In the genomic region with DNA sequence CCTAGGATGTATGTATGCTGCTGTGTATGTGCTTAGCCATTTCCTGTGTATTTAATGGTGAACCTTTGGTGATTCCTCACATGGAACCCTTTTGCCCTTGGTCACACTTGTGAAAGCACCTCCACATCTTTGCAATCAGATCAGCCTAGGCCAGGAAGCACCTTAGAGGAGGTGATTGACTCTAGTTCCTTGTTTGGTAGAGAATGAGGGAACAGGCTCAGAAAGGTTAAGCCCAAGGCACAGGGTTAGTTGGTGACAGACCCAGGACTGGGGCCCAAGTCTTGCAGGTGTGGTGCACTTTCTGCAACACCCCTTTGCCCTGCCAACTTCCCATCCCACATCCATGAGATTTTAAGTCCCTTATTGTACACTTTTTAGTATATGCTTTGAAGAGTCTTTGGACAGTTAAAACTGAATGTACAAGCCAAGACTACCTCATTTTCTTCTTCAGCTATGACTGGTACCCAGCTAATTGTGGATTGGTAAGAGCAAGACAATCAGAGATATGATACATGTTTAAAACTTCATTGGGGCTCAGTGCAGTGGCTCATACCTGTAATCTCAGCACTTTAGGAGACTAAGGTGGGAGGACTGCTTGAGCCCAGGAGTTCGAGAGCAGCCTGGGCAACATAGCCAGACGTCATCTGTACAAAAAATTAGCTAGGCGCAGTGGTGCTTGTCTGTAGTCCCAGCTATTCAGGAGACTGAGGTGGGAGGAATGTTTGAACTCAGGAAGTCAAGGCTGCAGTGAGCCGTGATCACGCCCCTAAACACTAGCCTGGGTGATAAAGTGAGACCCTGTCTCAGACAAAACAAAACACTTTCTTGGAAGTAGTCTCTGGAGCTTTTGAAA, we compare ENCODE assay signal across 11 cellular contexts.
DNase-seq lines count a peak whose midpoint lies in the region; ATAC-seq and TF ChIP-seq lines count a peak whose summit lies in the region.
"Had no signal": no experiment of that assay in that cellular context is flagged by ENCODE, and none has a peak within 500 bp of the region (broad histone marks: within the 10 kb centered on the region; RNA-seq: fewer than 3 reads in every experiment).

No MANE protein-coding gene starts in this region.

- H3K27me3 ChIP-seq in CD4-positive, alpha-beta memory T cell (ENCODE audit: insufficient read depth, low read length) = no peaks in the 10 kb centered on the region
- no peaks in the 10 kb centered on the region for H3K27me3 ChIP-seq in left lung
- H3K27me3 ChIP-seq: thyroid gland had no signal

- POLR2A ChIA-PET in CD4-positive, alpha-beta memory T cell (lab: Charles Lee; ENCODE audit: partially characterized antibody) = interaction anchor here (0.6 to 15.6 kb wide), 7 partner anchors 7 to 98 kb away, joined by 3 to 405 read pairs (median 89); a partner anchor contains a TSS
- POLR2A ChIA-PET in activated CD4-positive, alpha-beta memory T cell treated with anti-CD3 and anti-CD28 coated beads for 36 hours (lab: Charles Lee) = interaction anchor here (1.4 to 2.3 kb wide), 4 partner anchors 13 to 72 kb away, joined by 3 to 11 read pairs (median 8); no protein-coding TSS in a partner anchor

- H3K4me1 ChIP-seq in CD4-positive, alpha-beta memory T cell (ENCODE audit: insufficient read depth, low read length) = peaks cover 100% of the 10 kb centered on the region
- peaks cover 16 to 93% of the 10 kb centered on the region in 2 donors for H3K4me1 ChIP-seq in left lung

- TF ChIP-seq CTCF in mesothelial cell of epicardium (IDR thresholded peaks at IDR 0.05; ENCODE audit: unreplicated experiment) (no peak), left lung (IDR thresholded peaks at IDR 0.05) (no peak)

- H3K9me3 Mint-ChIP-seq in CD4-positive, alpha-beta memory T cell = peaks cover 0 to 5% (median 0%) of the 10 kb centered on the region in 8 donors
- no peaks in the 10 kb centered on the region for H3K9me3 Mint-ChIP-seq in activated CD4-positive, alpha-beta memory T cell treated with anti-CD3 and anti-CD28 coated beads for 36 hours
- no peaks in the 10 kb centered on the region for H3K9me3 Mint-ChIP-seq in mesothelial cell of epicardium

- H3K4me3 ChIP-seq in CD4-positive, alpha-beta memory T cell (ENCODE audit: low read length in 2 of 2) = peak overlapping the region in 1 of 2 donors; percentile 0
- no peak overlapping the region for H3K4me3 ChIP-seq in left lung
- H3K4me3 ChIP-seq: thyroid gland had no signal

- ATAC-seq in GM21723 (IDR thresholded peaks at IDR 0.05; ENCODE audit: unreplicated experiment) = peak; percentile 42
- ATAC-seq in left lung = no peak

- H3K36me3 Mint-ChIP-seq in CD4-positive, alpha-beta memory T cell = peaks cover 25 to 55% of the 10 kb centered on the region in 2 donors
- H3K36me3 Mint-ChIP-seq in activated CD4-positive, alpha-beta memory T cell treated with anti-CD3 and anti-CD28 coated beads for 36 hours = peaks cover 10% of the 10 kb centered on the region
- peaks cover 8% of the 10 kb centered on the region for H3K36me3 Mint-ChIP-seq in mesothelial cell of epicardium

- peak overlapping the region in 7 of 8 donors; percentile 68 to 87 (median 78) for H3K4me3 Mint-ChIP-seq in CD4-positive, alpha-beta memory T cell
- H3K4me3 Mint-ChIP-seq in activated CD4-positive, alpha-beta memory T cell treated with anti-CD3 and anti-CD28 coated beads for 36 hours = peak overlapping the region; percentile 23
- no peak overlapping the region for H3K4me3 Mint-ChIP-seq in mesothelial cell of epicardium

- CTCF ChIA-PET in CD4-positive, alpha-beta memory T cell (lab: Charles Lee; ENCODE audit: partially characterized antibody) = interaction anchor here (0.8 to 9.7 kb wide), 10 partner anchors 13 to 133 kb away, joined by 3 to 85 read pairs (median 4); no protein-coding TSS in a partner anchor
- CTCF ChIA-PET in activated CD4-positive, alpha-beta memory T cell treated with anti-CD3 and anti-CD28 coated beads for 36 hours (lab: Charles Lee) = interaction anchor here (0.7 to 9.5 kb wide), 7 partner anchors 11 to 73 kb away, joined by 3 to 72 read pairs (median 10); no protein-coding TSS in a partner anchor

- no peaks in the 10 kb centered on the region for H3K9me3 ChIP-seq in CD4-positive, alpha-beta memory T cell (ENCODE audit: control insufficient read depth in 1 of 2, low read length in 2 of 2)
- no peaks in the 10 kb centered on the region for H3K9me3 ChIP-seq in left lung
- H3K9me3 ChIP-seq: thyroid gland had no signal

- H3K27ac Mint-ChIP-seq in CD4-positive, alpha-beta memory T cell = peak overlapping the region; percentile 94 to 98 (median 97)
- peak overlapping the region; percentile 91 for H3K27ac Mint-ChIP-seq in activated CD4-positive, alpha-beta memory T cell treated with anti-CD3 and anti-CD28 coated beads for 36 hours
- peak overlapping the region; percentile 25 for H3K27ac Mint-ChIP-seq in mesothelial cell of epicardium

- H3K27me3 Mint-ChIP-seq in CD4-positive, alpha-beta memory T cell = no peaks in the 10 kb centered on the region
- no peaks in the 10 kb centered on the region for H3K27me3 Mint-ChIP-seq in activated CD4-positive, alpha-beta memory T cell treated with anti-CD3 and anti-CD28 coated beads for 36 hours
- H3K27me3 Mint-ChIP-seq in mesothelial cell of epicardium (ENCODE audit: low read depth) = no peaks in the 10 kb centered on the region

- no peak for DNase-seq in CD4-positive, alpha-beta memory T cell
- DNase-seq in activated CD4-positive, alpha-beta memory T cell treated with anti-CD3 and anti-CD28 coated beads for 36 hours = peak; percentile 60
- no peak for DNase-seq in mesothelial cell of epicardium (ENCODE audit: low spot score in 2 of 2, unreplicated experiment in 2 of 2)
- no peak for DNase-seq in left lung
- no peak for DNase-seq in SW 1271 (lab: John Stamatoyannopoulos, UW)
- no peak for DNase-seq in H4 (ENCODE audit: low spot score)
- no peak for DNase-seq in NCI-H510A (lab: John Stamatoyannopoulos, UW)
- DNase-seq: GDM1, NCI-H1105, thyroid gland had no signal

- intact Hi-C loops in CD4-positive, alpha-beta memory T cell (cut with micrococcal nuclease) = no loop called here
- intact Hi-C loops in activated CD4-positive, alpha-beta memory T cell treated with anti-CD3 and anti-CD28 coated beads for 36 hours (cut with micrococcal nuclease) = loop anchor here (1.0 to 5.0 kb wide), 2 partner anchors 56 to 224 kb away; no protein-coding TSS in a partner anchor
- intact Hi-C loops in left lung (cut with DNase I) = loop anchor here (10.0 kb wide), 2 partner anchors 67 to 127 kb away; a partner anchor contains a TSS

- peaks cover 7% of the 10 kb centered on the region for H3K36me3 ChIP-seq in CD4-positive, alpha-beta memory T cell (ENCODE audit: insufficient read depth, low read length)
- H3K36me3 ChIP-seq in left lung = peaks cover 0 to 18% of the 10 kb centered on the region in 2 donors
- H3K36me3 ChIP-seq: thyroid gland had no signal

- peaks cover 67 to 100% (median 89%) of the 10 kb centered on the region in 4 donors for H3K4me1 Mint-ChIP-seq in CD4-positive, alpha-beta memory T cell
- peaks cover 90% of the 10 kb centered on the region for H3K4me1 Mint-ChIP-seq in activated CD4-positive, alpha-beta memory T cell treated with anti-CD3 and anti-CD28 coated beads for 36 hours (ENCODE audit: low read depth)
- H3K4me1 Mint-ChIP-seq in mesothelial cell of epicardium = peaks cover 14% of the 10 kb centered on the region

- H3K27ac ChIP-seq in CD4-positive, alpha-beta memory T cell (ENCODE audit: low read depth, low read length) = peak overlapping the region; percentile 75
- peak overlapping the region in 1 of 2 donors; percentile 35 for H3K27ac ChIP-seq in left lung
- H3K27ac ChIP-seq: thyroid gland had no signal

Comparison
In these comparisons a context has a peak if more than half of its experiments do, and no peak if none do; other contexts are left out.
1. H3K27ac Mint-ChIP-seq: peak in every context shown above with its lines; median percentile 97 in CD4-positive, alpha-beta memory T cell; 91 in activated CD4-positive, alpha-beta memory T cell treated with anti-CD3 and anti-CD28 coated beads for 36 hours; 25 in mesothelial cell of epicardium.